In the genomic region with DNA sequence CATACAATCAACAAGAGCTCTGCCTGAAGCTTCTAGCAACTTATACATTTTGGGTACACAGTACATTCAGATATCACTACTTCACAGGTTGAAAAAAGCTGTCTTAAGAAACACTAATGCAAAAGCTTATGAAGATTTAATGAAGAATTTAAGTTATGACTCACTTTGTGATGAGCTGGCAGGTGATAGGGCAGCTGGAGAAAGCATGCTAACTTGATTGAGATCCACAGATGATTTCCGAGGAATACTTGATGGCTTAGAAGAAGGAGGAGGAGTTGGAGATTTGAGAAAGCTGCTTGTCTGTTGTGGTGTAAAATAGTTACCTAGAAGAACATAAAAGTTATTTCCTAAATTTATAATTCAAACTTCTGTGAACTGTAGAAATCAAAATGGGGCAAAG, we compare ENCODE assay signal across 13 cellular contexts. TPM values are rescaled to one million over a fixed set of nuclear protein-coding genes. Genes with fewer than 3 reads are reported as not detected.
DNase-seq lines count a peak whose midpoint lies in the region; ATAC-seq and TF ChIP-seq lines count a peak whose summit lies in the region.
"Had no signal": no experiment of that assay in that cellular context is flagged by ENCODE, and none has a peak within 500 bp of the region (broad histone marks: within the 10 kb centered on the region; RNA-seq: fewer than 3 reads in every experiment).

No MANE protein-coding gene starts in this region.

- H3K9me3 ChIP-seq in GM23248 (ENCODE audit: low read depth) = no peaks in the 10 kb centered on the region
- H3K9me3 ChIP-seq: BE2C, left ventricle myocardium inferior had no signal

- peaks cover 16% of the 10 kb centered on the region for H3K36me3 Mint-ChIP-seq in chondrocyte (ENCODE audit: low read depth)

- ATAC-seq in foreskin keratinocyte (peak; percentile 74), HG02798 (IDR thresholded peaks at IDR 0.05; ENCODE audit: poor library complexity, unreplicated experiment) (no peak)
- ATAC-seq: naive thymus-derived CD8-positive, alpha-beta T cell had no signal

- in situ Hi-C loops in GM23248 (cut with MboI) = no loop called here

- 8% methylated on average over 1 of the region's 1 CpG for WGBS in GM23248 (ENCODE audit: low coverage in 1 of 2, low lambda C conversion rate in 2 of 2, missing lambda C conversion rate in 2 of 2), 2 experiments

- TF ChIP-seq CTCF in foreskin keratinocyte (conservative IDR thresholded peaks at IDR 0.05) = no peak
- no peak for TF ChIP-seq CTCF in chondrocyte (IDR thresholded peaks at IDR 0.05)

- peaks cover 17% of the 10 kb centered on the region for H3F3A ChIP-seq in GM23248 (ENCODE audit: insufficient read depth)

- peaks cover 31% of the 10 kb centered on the region for H3K4me1 ChIP-seq in GM23248 (ENCODE audit: insufficient read depth)
- no peaks in the 10 kb centered on the region for H3K4me1 ChIP-seq in foreskin keratinocyte
- H3K4me1 ChIP-seq: BE2C, left ventricle myocardium inferior had no signal

- peak overlapping the region; percentile 40 for H3K27ac ChIP-seq in GM23248
- no peak overlapping the region for H3K27ac ChIP-seq in foreskin keratinocyte
- H3K27ac ChIP-seq: left ventricle myocardium inferior had no signal

- DNase-seq in AG08396 (ENCODE audit: low spot score) = peak; percentile 5
- peak; percentile 75 for DNase-seq in GM23248
- peak; percentile 81 for DNase-seq in amniotic epithelial cell (ENCODE audit: low read depth)
- DNase-seq in foreskin keratinocyte = peak in 1 of 2 donors; percentile 42
- no peak for DNase-seq in chondrocyte (ENCODE audit: low spot score)
- DNase-seq in cardiac septum (ENCODE audit: low spot score) = no peak
- no peak for DNase-seq in NCI-H1694 (lab: John Stamatoyannopoulos, UW)
- DNase-seq: activated CD4-positive, alpha-beta T cell treated with anti-CD3 and anti-CD28 coated beads, Interleukin-2, amount 50 U/mL, for 4 hours; BE2C; left ventricle myocardium inferior; naive thymus-derived CD8-positive, alpha-beta T cell had no signal

- H3K79me2 ChIP-seq in GM23248 (ENCODE audit: insufficient read depth) = peaks cover 22% of the 10 kb centered on the region

- no peaks in the 10 kb centered on the region for H3K9me2 ChIP-seq in GM23248 (ENCODE audit: insufficient read depth)

- H3K27me3 Mint-ChIP-seq in chondrocyte (ENCODE audit: low read depth) = no peaks in the 10 kb centered on the region
- H3K27me3 Mint-ChIP-seq: naive thymus-derived CD8-positive, alpha-beta T cell had no signal

- H3K36me3 ChIP-seq in GM23248 (ENCODE audit: low read depth) = peaks cover 68% of the 10 kb centered on the region

- no peaks in the 10 kb centered on the region for H3K27me3 ChIP-seq in GM23248 (replicated peaks; ENCODE audit: insufficient read depth)
- no peaks in the 10 kb centered on the region for H3K27me3 ChIP-seq in foreskin keratinocyte
- H3K27me3 ChIP-seq: BE2C had no signal

- no peaks in the 10 kb centered on the region for H4K20me1 ChIP-seq in GM23248 (ENCODE audit: insufficient read depth)

- H3K27ac Mint-ChIP-seq in chondrocyte (ENCODE audit: unreplicated experiment) = no peak overlapping the region
- H3K27ac Mint-ChIP-seq: activated T-helper 1 cell treated with anti-CD3 and anti-CD28 coated beads, Interleukin-12 subunit alpha, Interleukin-12 subunit beta, Interleukin-2, Interleukin-4 antibody, amounts not matched to agents 30 ng/mL and 10 ng/mL and 1 ng/mL, durations not matched to agents 14 hours and 24 hours and 36 hours had no signal

- H3K4me3 Mint-ChIP-seq in chondrocyte (ENCODE audit: unreplicated experiment) = no peak overlapping the region
- H3K4me3 Mint-ChIP-seq: activated T-helper 1 cell treated with anti-CD3 and anti-CD28 coated beads, Interleukin-12 subunit alpha, Interleukin-12 subunit beta, Interleukin-2, Interleukin-4 antibody, amounts not matched to agents 30 ng/mL and 10 ng/mL and 1 ng/mL, durations not matched to agents 14 hours and 24 hours and 36 hours; naive thymus-derived CD8-positive, alpha-beta T cell had no signal

- H3K9me3 Mint-ChIP-seq in chondrocyte (ENCODE audit: low read depth) = no peaks in the 10 kb centered on the region
- H3K9me3 Mint-ChIP-seq: activated T-helper 1 cell treated with anti-CD3 and anti-CD28 coated beads, Interleukin-12 subunit alpha, Interleukin-12 subunit beta, Interleukin-2, Interleukin-4 antibody, amounts not matched to agents 30 ng/mL and 10 ng/mL and 1 ng/mL, durations not matched to agents 14 hours and 24 hours and 36 hours; naive thymus-derived CD8-positive, alpha-beta T cell had no signal

- intact Hi-C loops in cardiac septum (cut with DNase I) = no loop called here

- H3K4me2 ChIP-seq in GM23248 (ENCODE audit: unreplicated experiment) = no peak overlapping the region

- H3K4me3 ChIP-seq in GM23248 = no peak overlapping the region
- H3K4me3 ChIP-seq: left ventricle myocardium inferior had no signal

- H3K9ac ChIP-seq in GM23248 = no peak overlapping the region

- H2AFZ ChIP-seq in GM23248 = no peak overlapping the region

- H3K4me1 Mint-ChIP-seq in chondrocyte (ENCODE audit: low read depth) = no peaks in the 10 kb centered on the region

RNA-seq across cellular contexts. Expression of a gene that starts 23.3 kb away (rescaled TPM):
- 21.4 and 36.3 TPM in 2 replicates for total RNA-seq in GM23248 (2014; rRNA removed; shearing (Covaris generic))
- 85.1 and 87.9 TPM in 2 replicates for polyA plus RNA-seq in GM23248 (2016; fragmentation: Nextera tagmentation; extraction: Ambion mirVana)
- total RNA-seq in foreskin keratinocyte = 71.1 and 72.8 TPM in 2 replicates
- 67.0 and 73.0 TPM in 2 replicates for polyA plus RNA-seq in foreskin keratinocyte
- 29.7 to 34.8 TPM (median 31.2 TPM) in 3 replicates for total RNA-seq in chondrocyte
- 20.3 TPM for total RNA-seq in cardiac septum

RNA-seq across cellular contexts. Expression of a gene that starts 24.7 kb away (rescaled TPM):
- 29.6 and 30.2 TPM in 2 replicates for total RNA-seq in GM23248 (2014; rRNA removed; shearing (Covaris generic))
- polyA plus RNA-seq in GM23248 (2016; fragmentation: Nextera tagmentation; extraction: Ambion mirVana) = 76.2 and 77.7 TPM in 2 replicates
- 37.9 and 43.4 TPM in 2 replicates for total RNA-seq in foreskin keratinocyte
- polyA plus RNA-seq in foreskin keratinocyte = 41.8 and 44.1 TPM in 2 replicates
- total RNA-seq in chondrocyte = 30.2 to 33.7 TPM (median 32.1 TPM) in 3 replicates
- 11.4 TPM for total RNA-seq in cardiac septum

RNA-seq across cellular contexts. Expression of a gene that starts 35.6 kb away (rescaled TPM):
- total RNA-seq in GM23248 (2014; rRNA removed; shearing (Covaris generic)) = 28.6 and 29.7 TPM in 2 replicates
- polyA plus RNA-seq in GM23248 (2016; fragmentation: Nextera tagmentation; extraction: Ambion mirVana) (38.8 and 45.1 TPM in 2 replicates), foreskin keratinocyte (27.0 and 29.2 TPM in 2 replicates)
- total RNA-seq in foreskin keratinocyte (50.0 and 56.4 TPM in 2 replicates), chondrocyte (51.2 to 77.7 TPM (median 53.1 TPM) in 3 replicates), cardiac septum (28.3 TPM)

Comparison
In these comparisons a context has a peak if more than half of its experiments do, and no peak if none do; other contexts are left out.
1. DNase-seq: peak in AG08396 (single experiment), GM23248 (single experiment) and amniotic epithelial cell (single experiment); none in chondrocyte (single experiment), cardiac septum (single experiment) and NCI-H1694 (single experiment).